Comparison of ENCODE assay signal across 8 cellular contexts in the genomic region with DNA sequence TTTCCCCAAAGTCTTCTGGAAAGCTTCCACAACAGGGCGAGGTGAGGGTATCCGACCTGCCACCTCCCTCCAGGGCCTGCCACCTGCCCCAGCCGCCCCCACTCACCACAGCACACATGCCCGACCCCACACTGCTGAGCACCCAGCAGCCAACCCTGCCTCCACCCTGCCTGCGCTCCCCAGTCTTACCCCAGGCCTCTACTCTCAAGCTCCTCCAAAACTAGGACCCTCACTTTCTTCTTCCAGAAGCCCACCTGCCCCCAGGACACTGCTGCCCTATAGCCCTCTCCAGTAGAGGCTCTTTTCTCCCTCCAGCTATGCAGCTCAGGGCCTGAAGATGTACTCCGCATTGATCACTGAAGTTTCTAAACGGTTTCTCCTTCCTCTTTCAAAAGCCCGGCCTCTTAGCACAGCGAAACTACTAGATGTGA.
A peak's percentile ranks its signal among the peaks of the same experiment; 100 is the strongest.
DNase-seq lines count a peak whose midpoint lies in the region; ATAC-seq, FAIRE-seq and TF ChIP-seq lines count a peak whose summit lies in the region.

No MANE protein-coding gene starts in this region.

- H3K4me1 Mint-ChIP-seq in CD4-positive, alpha-beta memory T cell: peaks cover 0 to 2% (median under 1%) of the 10 kb centered on the region in 4 donors
- H3K4me1 Mint-ChIP-seq in T-helper 17 cell: peaks cover 3% of the 10 kb centered on the region

- no peaks in the 10 kb centered on the region for H3K36me3 Mint-ChIP-seq in CD4-positive, alpha-beta memory T cell
- peaks cover 2% of the 10 kb centered on the region for H3K36me3 Mint-ChIP-seq in T-helper 17 cell (ENCODE audit: low read depth)

- H3K27ac ChIP-seq in KMS-11 (no peak overlapping the region), esophagus muscularis mucosa (replicated peaks in 1 of 4) (peak overlapping the region; percentile 94 to 96 (median 95)), substantia nigra (ENCODE audit: low read depth, low read length, poor library complexity, severe bottlenecking) (peak overlapping the region; percentile 80), kidney (ENCODE audit: low read depth in 2 of 2, low read length in 2 of 2) (peak overlapping the region in 1 of 2 donors; percentile 23)
- no peak overlapping the region for H3K27ac ChIP-seq in CD4-positive, alpha-beta memory T cell (ENCODE audit: low read depth, low read length)

- H3K9me3 ChIP-seq in esophagus muscularis mucosa: no peaks in the 10 kb centered on the region
- no peaks in the 10 kb centered on the region for H3K9me3 ChIP-seq in kidney (ENCODE audit: control insufficient read depth in 1 of 2, low read length in 2 of 2)
- H3K9me3 ChIP-seq in CD4-positive, alpha-beta memory T cell (ENCODE audit: control insufficient read depth in 1 of 2, low read length in 2 of 2): no peaks in the 10 kb centered on the region
- H3K9me3 ChIP-seq in T-helper 17 cell (ENCODE audit: control insufficient read depth, low read length, poor library complexity, severe bottlenecking): no peaks in the 10 kb centered on the region

- CTCF ChIA-PET in CD4-positive, alpha-beta memory T cell (lab: Charles Lee; ENCODE audit: partially characterized antibody): interaction anchor here (0.8 to 1.5 kb wide), 2 partner anchors 11 to 274 kb away, joined by 3 read pairs; no protein-coding TSS in a partner anchor

- H3K79me2 ChIP-seq in KMS-11 (ENCODE audit: insufficient read depth, low read depth): no peaks in the 10 kb centered on the region

- no peak overlapping the region for H3K4me3 Mint-ChIP-seq in CD4-positive, alpha-beta memory T cell
- no peak overlapping the region for H3K4me3 Mint-ChIP-seq in T-helper 17 cell

- peaks cover 45% of the 10 kb centered on the region for H3K4me1 ChIP-seq in KMS-11 (ENCODE audit: low read depth, poor library complexity, severe bottlenecking)
- peaks cover 32 to 56% (median 52%) of the 10 kb centered on the region in 4 donors for H3K4me1 ChIP-seq in esophagus muscularis mucosa
- H3K4me1 ChIP-seq in kidney (ENCODE audit: control insufficient read depth in 1 of 2, insufficient read depth in 1 of 2, low read depth in 1 of 2, low read length in 2 of 2): peaks cover 7 to 23% of the 10 kb centered on the region in 2 donors
- H3K4me1 ChIP-seq in CD4-positive, alpha-beta memory T cell (ENCODE audit: insufficient read depth, low read length): peaks cover 6% of the 10 kb centered on the region

- no peak for ATAC-seq in T-helper 17 cell

- H3K36me3 ChIP-seq in KMS-11 (ENCODE audit: insufficient read depth): no peaks in the 10 kb centered on the region
- no peaks in the 10 kb centered on the region for H3K36me3 ChIP-seq in esophagus muscularis mucosa
- no peaks in the 10 kb centered on the region for H3K36me3 ChIP-seq in kidney (ENCODE audit: control insufficient read depth in 1 of 2, insufficient read depth in 2 of 2, low read length in 2 of 2)
- no peaks in the 10 kb centered on the region for H3K36me3 ChIP-seq in CD4-positive, alpha-beta memory T cell (ENCODE audit: insufficient read depth, low read length)

- H3K4me2 ChIP-seq in KMS-11: peak overlapping the region; percentile 87; the same call in 1 of the 2 replicates

- FAIRE-seq in GM19239 (lab: Jason Lieb, UNC): peak; percentile 60
- no peak for FAIRE-seq in kidney (lab: Jason Lieb, UNC)

- no peak overlapping the region for H3K9ac ChIP-seq in KMS-11
- peak overlapping the region in 1 of 2 donors; percentile 67 for H3K9ac ChIP-seq in kidney (ENCODE audit: low read length in 2 of 2)

- DNase-seq in GM19239 (ENCODE audit: insufficient read length, low spot score): no peak
- no peak for DNase-seq in esophagus muscularis mucosa (ENCODE audit: extremely low spot score)
- DNase-seq in substantia nigra (lab: John Stamatoyannopoulos, UW): peak in 3 of 49 donors; percentile 6 to 37 (median 8)
- no peak for DNase-seq in NCI-H524 (lab: John Stamatoyannopoulos, UW)
- DNase-seq in kidney: no peak
- DNase-seq in CD4-positive, alpha-beta memory T cell: no peak
- DNase-seq in T-helper 17 cell: no peak

- no peak overlapping the region for H3K27ac Mint-ChIP-seq in CD4-positive, alpha-beta memory T cell
- no peak overlapping the region for H3K27ac Mint-ChIP-seq in T-helper 17 cell

- POLR2A ChIA-PET in CD4-positive, alpha-beta memory T cell (lab: Charles Lee; ENCODE audit: partially characterized antibody): no interaction called here

- H3K27me3 Mint-ChIP-seq in CD4-positive, alpha-beta memory T cell: peaks cover 4 to 8% of the 10 kb centered on the region in 2 donors
- peaks cover 29% of the 10 kb centered on the region for H3K27me3 Mint-ChIP-seq in T-helper 17 cell

- intact Hi-C loops in esophagus muscularis mucosa (cut with DNase I): loop anchor here (5.0 kb wide), 1 partner anchor 108 kb away; no protein-coding TSS in a partner anchor
- intact Hi-C loops in kidney (cut with DNase I): no loop called here
- intact Hi-C loops in CD4-positive, alpha-beta memory T cell (cut with micrococcal nuclease): no loop called here

- no peak overlapping the region for H3K4me3 ChIP-seq in KMS-11 (IDR thresholded peaks at IDR 0.05; ENCODE audit: insufficient read depth, low read depth, low read length)
- H3K4me3 ChIP-seq in esophagus muscularis mucosa: peak overlapping the region; percentile 58 to 61 (median 59)
- H3K4me3 ChIP-seq in kidney (ENCODE audit: low read length in 2 of 2): no peak overlapping the region
- H3K4me3 ChIP-seq in CD4-positive, alpha-beta memory T cell (ENCODE audit: low read length in 2 of 2): no peak overlapping the region

- no peak for TF ChIP-seq POLR2A in esophagus muscularis mucosa (IDR thresholded peaks at IDR 0.05; ENCODE audit: low read depth)

- H4K20me1 ChIP-seq in KMS-11 (ENCODE audit: insufficient read depth): no peaks in the 10 kb centered on the region

- WGBS in esophagus muscularis mucosa: 91% methylated on average over 9 of the region's 9 CpGs

- no peak for TF ChIP-seq CTCF in KMS-11 (conservative IDR thresholded peaks at IDR 0.05; ENCODE audit: low read depth, low read length)
- TF ChIP-seq CTCF in esophagus muscularis mucosa (IDR thresholded peaks at IDR 0.05): no peak
- no peak for TF ChIP-seq CTCF in kidney (IDR thresholded peaks at IDR 0.05; ENCODE audit: borderline replicate concordance, extremely low read depth, insufficient read depth)

- no peaks in the 10 kb centered on the region for H3K9me3 Mint-ChIP-seq in CD4-positive, alpha-beta memory T cell

- H2AFZ ChIP-seq in KMS-11 (ENCODE audit: low read depth): peak overlapping the region; percentile 80; the same call in 1 of the 2 replicates

- no peak for TF ChIP-seq EP300 in esophagus muscularis mucosa (IDR thresholded peaks at IDR 0.05)

- no peaks in the 10 kb centered on the region for H3K27me3 ChIP-seq in KMS-11 (ENCODE audit: insufficient read depth, low read depth)
- H3K27me3 ChIP-seq in esophagus muscularis mucosa: no peaks in the 10 kb centered on the region
- no peaks in the 10 kb centered on the region for H3K27me3 ChIP-seq in CD4-positive, alpha-beta memory T cell (ENCODE audit: insufficient read depth, low read length)

Comparison
In these comparisons a context has a peak if more than half of its experiments do, and no peak if none do; other contexts are left out.
1. H3K27ac ChIP-seq: peak in esophagus muscularis mucosa (4 of 4) and substantia nigra (single experiment); none in KMS-11 (single experiment) and CD4-positive, alpha-beta memory T cell (single experiment).
2. H3K4me3 ChIP-seq: peak in esophagus muscularis mucosa (4 of 4); none in KMS-11 (single experiment), kidney (0 of 2) and CD4-positive, alpha-beta memory T cell (0 of 2).